In the genomic region with DNA sequence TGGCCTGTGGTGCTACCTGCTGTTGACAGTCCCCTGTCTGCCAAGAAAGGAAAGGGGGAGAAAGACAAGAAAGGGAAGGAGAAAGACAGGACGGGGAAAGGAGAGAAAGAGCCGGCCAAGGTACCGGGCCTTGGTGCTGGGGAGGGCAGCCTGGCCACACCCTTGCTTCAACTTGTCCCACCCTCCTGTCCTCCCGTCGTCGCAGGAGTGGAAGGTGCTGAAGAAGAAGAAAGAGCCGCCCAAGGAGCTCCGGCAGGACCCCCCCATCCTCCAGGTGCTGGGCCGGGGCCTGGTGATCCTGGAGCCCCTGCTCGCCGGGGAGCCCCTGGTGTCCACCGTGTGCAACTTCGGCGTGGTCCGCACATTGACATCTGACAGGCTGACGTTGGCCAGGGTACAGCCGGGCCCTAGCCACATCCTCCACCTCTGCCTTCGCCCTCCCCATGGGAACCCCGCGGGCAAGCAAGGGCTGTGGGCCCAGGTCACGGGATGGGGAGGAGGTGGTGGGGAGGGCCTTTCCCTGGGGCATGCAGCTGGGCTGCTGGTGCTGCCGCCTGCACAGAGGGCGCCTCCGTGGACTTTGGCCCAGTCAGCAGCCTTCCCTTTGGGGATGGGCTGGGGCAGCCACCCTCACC, we compare ENCODE assay signal across 1 cellular context.
TF ChIP-seq lines count a peak whose summit lies in the region.

No MANE protein-coding gene starts in this region.

TF ChIP-seq in H1, 55 proteins besides CTCF, POLR2A, EP300 and RAD21:
- TF ChIP-seq SP1 (IDR thresholded peaks at IDR 0.05; ENCODE audit: low read depth, low read length) (no peak), SP2 (IDR thresholded peaks at IDR 0.05; ENCODE audit: low read length) (no peak), CTBP2 (IDR thresholded peaks at IDR 0.05; ENCODE audit: borderline replicate concordance, insufficient read depth, insufficient read length, low read length) (no peak), TAF1 (IDR thresholded peaks at IDR 0.05; ENCODE audit: low read depth, low read length) (no peak), CHD1 (IDR thresholded peaks at IDR 0.05; ENCODE audit: low read depth, low read length) (no peak), TCF12 (IDR thresholded peaks at IDR 0.05; ENCODE audit: low read depth, low read length) (no peak), KDM4A (IDR thresholded peaks at IDR 0.05; ENCODE audit: low read depth, low read length, severe bottlenecking) (no peak), JUND (IDR thresholded peaks at IDR 0.05; ENCODE audit: low read length) (no peak), RFX5 (IDR thresholded peaks at IDR 0.05; ENCODE audit: borderline replicate concordance, low read depth, low read length) (no peak), TEAD4 (IDR thresholded peaks at IDR 0.05; ENCODE audit: low read depth, low read length) (no peak), GTF2F1 (IDR thresholded peaks at IDR 0.05; ENCODE audit: borderline replicate concordance, low read depth, low read length) (no peak), ZNF274 (IDR thresholded peaks at IDR 0.05; ENCODE audit: borderline replicate concordance, extremely low read depth, low read length) (no peak), CBX8 (IDR thresholded peaks at IDR 0.05; ENCODE audit: borderline replicate concordance, low read depth, low read length) (no peak), RNF2 (IDR thresholded peaks at IDR 0.05; ENCODE audit: borderline replicate concordance, low read depth, low read length, missing control alignments, poor library complexity, severe bottlenecking) (no peak), JUN (IDR thresholded peaks at IDR 0.05; ENCODE audit: low read depth, low read length) (no peak)
TF ChIP-seq in H1: peak in this region for 0.
